In genomic region chr2:206164261-206164862, GRCh38 we compare ENCODE assay signal across 8 cellular contexts. TPM values are rescaled to one million over a fixed set of nuclear protein-coding genes. Genes with fewer than 3 reads are reported as not detected.
DNase-seq lines count a peak whose midpoint lies in the region; ATAC-seq, FAIRE-seq and TF ChIP-seq lines count a peak whose summit lies in the region.

No MANE protein-coding gene starts in this region.

- peaks cover 13% of the 10 kb centered on the region for H3K36me3 Mint-ChIP-seq in glutamatergic neuron (ENCODE audit: unreplicated experiment)

- H3K4me1 ChIP-seq in Loucy (ENCODE audit: insufficient read depth, low read length, poor library complexity, severe bottlenecking) (peaks cover 31% of the 10 kb centered on the region), small intestine (ENCODE audit: control insufficient read depth in 2 of 2, insufficient read depth in 1 of 2, low read depth in 1 of 2, low read length in 1 of 2) (peaks cover 3 to 8% of the 10 kb centered on the region in 2 donors)

- peak; percentile 26 for DNase-seq in activated gamma-delta T cell treated with Interleukin-2 at 50 U/mL for 16 hours
- no peak for DNase-seq in activated gamma-delta T cell (lab: John Stamatoyannopoulos, UW)
- peak; percentile 19 for DNase-seq in activated CD4-positive, alpha-beta T cell treated with anti-CD3 and anti-CD28 coated beads, Interleukin-2, amount 50 U/mL, for 1 hour
- DNase-seq in glutamatergic neuron: no peak
- peak; percentile 32 for DNase-seq in small intestine

- WGBS in small intestine, 3 donors: 69 to 81% (median 76%) methylated on average over 2 of the region's 2 CpGs

- H3K4me3 Mint-ChIP-seq in glutamatergic neuron (ENCODE audit: unreplicated experiment): no peak overlapping the region

- H2AFZ ChIP-seq in Loucy (ENCODE audit: low read length): no peak overlapping the region

- no peak overlapping the region for H3K27ac Mint-ChIP-seq in glutamatergic neuron (ENCODE audit: unreplicated experiment)

- peaks cover 41% of the 10 kb centered on the region for H4K20me1 ChIP-seq in Loucy (ENCODE audit: insufficient read depth, low read length, poor library complexity, severe bottlenecking)

- no peaks in the 10 kb centered on the region for H3K27me3 Mint-ChIP-seq in glutamatergic neuron (ENCODE audit: unreplicated experiment)

- H3K27me3 ChIP-seq in Loucy (ENCODE audit: insufficient read depth, low read length, poor library complexity, severe bottlenecking) (no peaks in the 10 kb centered on the region), small intestine (ENCODE audit: control insufficient read depth in 2 of 2, insufficient read depth in 2 of 2, low read length in 2 of 2) (no peaks in the 10 kb centered on the region)

- H3K9ac ChIP-seq in Loucy (ENCODE audit: low read depth, low read length, poor library complexity, severe bottlenecking): no peak overlapping the region

- peaks cover 28% of the 10 kb centered on the region; the same call in 1 of the 2 replicates for H3K36me3 ChIP-seq in Loucy (ENCODE audit: insufficient read depth, low read length)
- peaks cover 2 to 3% of the 10 kb centered on the region in 2 donors for H3K36me3 ChIP-seq in small intestine (ENCODE audit: control insufficient read depth in 2 of 2, insufficient read depth in 2 of 2, low read length in 2 of 2)

- ATAC-seq in HG03460 (IDR thresholded peaks at IDR 0.05; ENCODE audit: unreplicated experiment) (no peak), GM18909 (IDR thresholded peaks at IDR 0.05; ENCODE audit: poor library complexity, unreplicated experiment) (no peak)

- H3K4me1 Mint-ChIP-seq in glutamatergic neuron (ENCODE audit: low read depth, unreplicated experiment): peaks cover 7% of the 10 kb centered on the region

- peak; percentile 85 for TF ChIP-seq CTCF in Loucy (conservative IDR thresholded peaks at IDR 0.05; ENCODE audit: low read length)
- TF ChIP-seq CTCF in glutamatergic neuron (IDR thresholded peaks at IDR 0.05; ENCODE audit: partially characterized antibody, unreplicated experiment): peak; percentile 91

- peaks cover 49% of the 10 kb centered on the region for H3K79me2 ChIP-seq in Loucy (ENCODE audit: insufficient read depth, low read length)

- no peaks in the 10 kb centered on the region for H3K9me2 ChIP-seq in Loucy (replicated peaks; ENCODE audit: low read depth, low read length)

- H3K9me3 Mint-ChIP-seq in glutamatergic neuron (ENCODE audit: unreplicated experiment): peaks cover 6% of the 10 kb centered on the region

- no peak overlapping the region for H3K27ac ChIP-seq in small intestine (ENCODE audit: low read depth in 1 of 2, low read length in 1 of 2)

- H3K9me3 ChIP-seq in Loucy (ENCODE audit: insufficient read depth, low read depth, low read length) (no peaks in the 10 kb centered on the region), small intestine (ENCODE audit: control insufficient read depth, low read depth) (no peaks in the 10 kb centered on the region)

- H3K4me3 ChIP-seq in Loucy (ENCODE audit: low read length, poor library complexity, severe bottlenecking): no peak overlapping the region
- H3K4me3 ChIP-seq in small intestine (ENCODE audit: low read depth in 1 of 2, low read length in 2 of 2): no peak overlapping the region

- FAIRE-seq in small intestine (lab: Jason Lieb, UNC): no peak

- H3K4me2 ChIP-seq in Loucy (ENCODE audit: low read depth, low read length, poor library complexity, severe bottlenecking): peak overlapping the region; percentile 95

- H3F3A ChIP-seq in Loucy (ENCODE audit: low read depth): no peaks in the 10 kb centered on the region

RNA-seq across cellular contexts. Expression of gene EEF1B2, which starts 4.7 kb away (rescaled TPM):
- total RNA-seq in glutamatergic neuron (ENCODE audit: unreplicated experiment): 246 TPM
- polyA plus RNA-seq in small intestine: 1,000 to 10,000 TPM in 2 of 3 donors, 100 to 1,000 TPM in 1; 838 to 1,497 (median 1,356) TPM

RNA-seq across cellular contexts. Expression of gene NDUFS1, which starts 5.1 kb away (rescaled TPM):
- 114 TPM for total RNA-seq in glutamatergic neuron (ENCODE audit: unreplicated experiment)
- 10 to 100 TPM; 33.5 to 53.9 (median 47.6) TPM for polyA plus RNA-seq in small intestine

Comparison
In these comparisons a context has a peak if more than half of its experiments do, and no peak if none do; other contexts are left out.
1. DNase-seq: peak in activated gamma-delta T cell treated with Interleukin-2 at 50 U/mL for 16 hours (single experiment), activated CD4-positive, alpha-beta T cell treated with anti-CD3 and anti-CD28 coated beads, Interleukin-2, amount 50 U/mL, for 1 hour (single experiment) and small intestine (single experiment); none in activated gamma-delta T cell (single experiment) and glutamatergic neuron (single experiment).